8 cellular contexts compared by ENCODE assay signal in the genomic region with DNA sequence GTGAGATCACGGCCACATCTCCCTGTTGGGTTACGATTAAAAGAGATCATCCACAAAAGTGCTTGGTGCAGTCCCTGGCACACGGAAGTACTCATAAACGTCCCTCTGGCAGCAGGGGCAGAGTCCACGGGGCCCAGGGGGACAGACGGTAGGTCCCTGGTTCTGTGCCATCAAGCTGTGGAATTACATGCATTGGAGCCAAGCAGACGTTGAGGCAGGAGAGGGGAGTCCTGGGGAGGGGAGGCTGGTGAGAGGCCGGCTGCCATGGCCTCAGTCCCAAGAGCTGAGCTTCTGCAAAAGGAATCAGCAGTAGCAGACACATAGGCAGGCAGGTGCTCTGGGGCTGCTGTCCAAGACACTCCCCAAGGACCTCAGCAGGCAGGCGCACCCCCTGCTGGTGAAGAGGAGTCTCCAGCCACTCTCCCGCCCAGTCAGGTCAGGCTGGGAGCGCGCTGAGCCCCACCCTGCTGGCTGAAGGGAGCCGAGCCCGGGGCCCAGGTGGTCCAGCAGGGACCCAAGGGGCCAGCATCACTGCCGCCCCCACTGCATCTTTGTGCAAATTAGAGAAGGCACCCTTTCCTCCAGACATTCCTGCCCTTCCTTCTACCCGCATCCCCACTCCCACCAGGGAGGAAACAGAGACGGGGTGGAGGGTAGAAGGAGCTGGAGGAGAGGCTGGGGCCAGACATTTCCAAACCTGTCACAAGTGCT. TPM values are rescaled to one million over a fixed set of nuclear protein-coding genes. Genes with fewer than 3 reads are reported as not detected.
DNase-seq lines count a peak whose midpoint lies in the region; ATAC-seq lines count a peak whose summit lies in the region.

No MANE protein-coding gene starts in this region.

- intact Hi-C loops in activated T-helper 1 cell treated with anti-CD3 and anti-CD28 coated beads, Interleukin-12 subunit alpha, Interleukin-12 subunit beta, Interleukin-2, Interleukin-4 antibody, amounts not matched to agents 30 ng/mL and 10 ng/mL and 1 ng/mL, durations not matched to agents 14 hours and 24 hours and 36 hours (cut with micrococcal nuclease) = loop anchor here (1.0 to 5.0 kb wide), 3 partner anchors 67 to 286 kb away; no protein-coding TSS in a partner anchor
- intact Hi-C loops in left ventricle myocardium superior (cut with micrococcal nuclease) = no loop called here

- no peaks in the 10 kb centered on the region for H3K27me3 Mint-ChIP-seq in activated T-helper 1 cell treated with anti-CD3 and anti-CD28 coated beads, Interleukin-12 subunit alpha, Interleukin-12 subunit beta, Interleukin-2, Interleukin-4 antibody, amounts not matched to agents 30 ng/mL and 10 ng/mL and 1 ng/mL, durations not matched to agents 14 hours and 24 hours and 36 hours (ENCODE audit: insufficient read depth)

- DNase-seq in COR-L47 (lab: John Stamatoyannopoulos, UW) = peak; percentile 77
- peak; percentile 31 for DNase-seq in H4 (ENCODE audit: low spot score)
- peak; percentile 81 for DNase-seq in NCI-H82 (lab: John Stamatoyannopoulos, UW)
- DNase-seq in activated T-helper 1 cell treated with anti-CD3 and anti-CD28 coated beads, Interleukin-12 subunit alpha, Interleukin-12 subunit beta, Interleukin-2, Interleukin-4 antibody, amounts not matched to agents 30 ng/mL and 10 ng/mL and 1 ng/mL, durations not matched to agents 14 hours and 24 hours and 36 hours (ENCODE audit: low spot score) = peak; percentile 39
- DNase-seq in left ventricle myocardium superior = peak; percentile 79
- peak; percentile 72 for DNase-seq in stimulated activated CD4-positive, alpha-beta T cell treated with anti-CD3 and anti-CD28 coated beads, Interleukin-15, amount 100 ng/mL, for 24 hours
- DNase-seq in NCI-H187 treated with DMSO at 0.1 percent for 48 hours (lab: John Stamatoyannopoulos, UW) = no peak

- H3K36me3 Mint-ChIP-seq in activated T-helper 1 cell treated with anti-CD3 and anti-CD28 coated beads, Interleukin-12 subunit alpha, Interleukin-12 subunit beta, Interleukin-2, Interleukin-4 antibody, amounts not matched to agents 30 ng/mL and 10 ng/mL and 1 ng/mL, durations not matched to agents 14 hours and 24 hours and 36 hours (ENCODE audit: low read depth) = no peaks in the 10 kb centered on the region

- no peaks in the 10 kb centered on the region for H3K9me3 Mint-ChIP-seq in activated T-helper 1 cell treated with anti-CD3 and anti-CD28 coated beads, Interleukin-12 subunit alpha, Interleukin-12 subunit beta, Interleukin-2, Interleukin-4 antibody, amounts not matched to agents 30 ng/mL and 10 ng/mL and 1 ng/mL, durations not matched to agents 14 hours and 24 hours and 36 hours

- peaks cover 19% of the 10 kb centered on the region for H3K4me1 Mint-ChIP-seq in activated T-helper 1 cell treated with anti-CD3 and anti-CD28 coated beads, Interleukin-12 subunit alpha, Interleukin-12 subunit beta, Interleukin-2, Interleukin-4 antibody, amounts not matched to agents 30 ng/mL and 10 ng/mL and 1 ng/mL, durations not matched to agents 14 hours and 24 hours and 36 hours (ENCODE audit: low read depth)

- H3K27ac Mint-ChIP-seq in activated T-helper 1 cell treated with anti-CD3 and anti-CD28 coated beads, Interleukin-12 subunit alpha, Interleukin-12 subunit beta, Interleukin-2, Interleukin-4 antibody, amounts not matched to agents 30 ng/mL and 10 ng/mL and 1 ng/mL, durations not matched to agents 14 hours and 24 hours and 36 hours = no peak overlapping the region

- H3K4me3 Mint-ChIP-seq in activated T-helper 1 cell treated with anti-CD3 and anti-CD28 coated beads, Interleukin-12 subunit alpha, Interleukin-12 subunit beta, Interleukin-2, Interleukin-4 antibody, amounts not matched to agents 30 ng/mL and 10 ng/mL and 1 ng/mL, durations not matched to agents 14 hours and 24 hours and 36 hours = no peak overlapping the region

- ATAC-seq in left ventricle myocardium superior (peak; percentile 95), HG03565 (IDR thresholded peaks at IDR 0.05; ENCODE audit: unreplicated experiment) (no peak)

RNA-seq across cellular contexts. Expression of a gene that starts 7.6 kb away (rescaled TPM):
- 6.3 and 7.4 TPM in 2 replicates for total RNA-seq in H4 (2014; rRNA removed; shearing (Covaris generic))
- total RNA-seq in activated T-helper 1 cell treated with anti-CD3 and anti-CD28 coated beads, Interleukin-12 subunit alpha, Interleukin-12 subunit beta, Interleukin-2, Interleukin-4 antibody, amounts not matched to agents 30 ng/mL and 10 ng/mL and 1 ng/mL, durations not matched to agents 14 hours and 24 hours and 36 hours = 65.4 and 68.1 TPM in 2 replicates
- 9.8 TPM for total RNA-seq in left ventricle myocardium superior

RNA-seq across cellular contexts. Expression of a gene that starts 24.4 kb away (rescaled TPM):
- total RNA-seq in H4 (2014; rRNA removed; shearing (Covaris generic)) = 39.6 and 50.0 TPM in 2 replicates
- total RNA-seq in activated T-helper 1 cell treated with anti-CD3 and anti-CD28 coated beads, Interleukin-12 subunit alpha, Interleukin-12 subunit beta, Interleukin-2, Interleukin-4 antibody, amounts not matched to agents 30 ng/mL and 10 ng/mL and 1 ng/mL, durations not matched to agents 14 hours and 24 hours and 36 hours = 18.0 and 20.1 TPM in 2 replicates
- 56.7 TPM for total RNA-seq in left ventricle myocardium superior

RNA-seq across cellular contexts. Expression of a gene that starts 24.7 kb away (rescaled TPM):
- 31.7 and 38.2 TPM in 2 replicates for total RNA-seq in H4 (2014; rRNA removed; shearing (Covaris generic))
- total RNA-seq in activated T-helper 1 cell treated with anti-CD3 and anti-CD28 coated beads, Interleukin-12 subunit alpha, Interleukin-12 subunit beta, Interleukin-2, Interleukin-4 antibody, amounts not matched to agents 30 ng/mL and 10 ng/mL and 1 ng/mL, durations not matched to agents 14 hours and 24 hours and 36 hours = 6.9 and 8.2 TPM in 2 replicates
- 45.8 TPM for total RNA-seq in left ventricle myocardium superior
